Comparison of ENCODE assay signal across 9 cellular contexts in genomic region chr2:231663458-231664290, GRCh38. TPM values are rescaled to one million over a fixed set of nuclear protein-coding genes. Genes with fewer than 3 reads are reported as not detected.
A peak's percentile ranks its signal among the peaks of the same experiment; 100 is the strongest.
DNase-seq lines count a peak whose midpoint lies in the region; ATAC-seq, FAIRE-seq and TF ChIP-seq lines count a peak whose summit lies in the region.
"Had no signal": no experiment of that assay in that cellular context is flagged by ENCODE, and none has a peak within 500 bp of the region (broad histone marks: within the 10 kb centered on the region; RNA-seq: fewer than 3 reads in every experiment).

No MANE protein-coding gene starts in this region.

- peak overlapping the region; percentile 99 for H2BK15ac ChIP-seq in neuronal stem cell (ENCODE audit: low read length)

- H2AFZ ChIP-seq in K562 (ENCODE audit: low read depth, low read length) (0 out of 2 replicates have a peak overlapping the region, but pooled peaks have one; percentile 44), neuronal stem cell (ENCODE audit: low read length) (peak overlapping the region; percentile 12)

- H3K27ac Mint-ChIP-seq in CD14-positive monocyte, result peak overlapping the region in 6 of 7 donors; percentile 24 to 91 (median 87)
- H3K27ac Mint-ChIP-seq in endothelial cell (ENCODE audit: unreplicated experiment), result no peak overlapping the region

- no peak overlapping the region for H3K4ac ChIP-seq in neuronal stem cell (ENCODE audit: low read length)

- no peak for TF ChIP-seq RAD21 in K562 (CRISPR knock-in tag; conservative IDR thresholded peaks at IDR 0.05 in 1 of 2, IDR thresholded peaks at IDR 0.05 in 1 of 2)

- no peak for FAIRE-seq in K562 (lab: Jason Lieb, UNC)

- peak overlapping the region; percentile 43 for H3K14ac ChIP-seq in neuronal stem cell (ENCODE audit: low read length)

- in situ Hi-C loops in K562 (cut with MboI), result no loop called here

- H3K9me1 ChIP-seq in K562 (ENCODE audit: control insufficient read depth, insufficient read depth, low read length), result no peaks in the 10 kb centered on the region

- H3K4me2 ChIP-seq in K562 (ENCODE audit: insufficient read depth, low read length) (no peak overlapping the region), neuronal stem cell (ENCODE audit: insufficient read depth, low read length, poor library complexity, severe bottlenecking) (no peak overlapping the region)

- H4K20me1 ChIP-seq in K562 (replicated peaks; ENCODE audit: control insufficient read depth, insufficient read depth, low read length), result no peaks in the 10 kb centered on the region

- no peak overlapping the region; the same call in 1 of the 2 replicates for H3K27ac ChIP-seq in HEK293 (ENCODE audit: extremely low read depth, low read depth, low read length)
- H3K27ac ChIP-seq in K562 (ENCODE audit: extremely low read depth, low read depth, low read length), result no peak overlapping the region
- no peak overlapping the region for H3K27ac ChIP-seq in neuronal stem cell (replicated peaks; ENCODE audit: low read length)

- peak overlapping the region; percentile 76 for H2BK5ac ChIP-seq in neuronal stem cell (ENCODE audit: low read length)

- peaks cover 0 to 3% (median 0%) of the 10 kb centered on the region in 7 donors for H3K9me3 Mint-ChIP-seq in CD14-positive monocyte
- no peaks in the 10 kb centered on the region for H3K9me3 Mint-ChIP-seq in endothelial cell (ENCODE audit: unreplicated experiment)

- H3K4me1 ChIP-seq in HEK293 (ENCODE audit: control insufficient read depth, insufficient read depth, low read length), result 0 out of 2 replicates have a peak, but pooled peaks cover 3% of the 10 kb centered on the region
- peaks cover 25 to 55% of the 10 kb centered on the region in 2 experiments; a peak in 4 of 5 replicates for H3K4me1 ChIP-seq in K562 (replicated peaks in 1 of 2; ENCODE audit: control insufficient read depth in 2 of 2, insufficient read depth in 2 of 2, low read length in 2 of 2)
- H3K4me1 ChIP-seq in neuronal stem cell (ENCODE audit: control insufficient read depth in 2 of 2, insufficient read depth in 1 of 2, low read depth in 1 of 2, low read length in 2 of 2), result peaks cover 11 to 24% of the 10 kb centered on the region in 2 donors

- peak overlapping the region; percentile 82 for H2BK12ac ChIP-seq in neuronal stem cell (ENCODE audit: low read length)

- H3K27me3 Mint-ChIP-seq in CD14-positive monocyte (ENCODE audit: low read depth in 3 of 3) (peaks cover 0 to 7% (median 0%) of the 10 kb centered on the region in 3 donors), endothelial cell (ENCODE audit: unreplicated experiment) (peaks cover 17% of the 10 kb centered on the region)

- intact Hi-C loops in CD14-positive monocyte (cut with micrococcal nuclease) (loop anchor here in 1 of 2 donors (5.0 kb wide), 1 partner anchor 51 kb away; no protein-coding TSS in a partner anchor), K562 (cut with micrococcal nuclease) (no loop called here)

- peak overlapping the region; percentile 80 for H3K18ac ChIP-seq in neuronal stem cell (ENCODE audit: low read length)

- TF ChIP-seq CTCF in CD14-positive monocyte (IDR thresholded peaks at IDR 0.05), result no peak
- TF ChIP-seq CTCF in HEK293 (tag by site-specific recombination; IDR thresholded peaks at IDR 0.05), result no peak; the same call in 1 of the 2 replicates
- TF ChIP-seq CTCF in K562 (IDR thresholded peaks at IDR 0.05 in 2 of 3, conservative IDR thresholded peaks at IDR 0.05 in 1 of 3; ENCODE audit: insufficient read depth in 2 of 3, low read depth in 1 of 3, low read length in 3 of 3), result no peak
- no peak for TF ChIP-seq CTCF in endothelial cell (IDR thresholded peaks at IDR 0.05; ENCODE audit: unreplicated experiment)

- POLR2A ChIA-PET in HEK293 (lab: Yijun Ruan, JAX) (interaction anchor here (0.7 kb wide), 1 partner anchor 10 kb away, joined by 3 read pairs; no protein-coding TSS in a partner anchor), K562 (lab: Yijun Ruan, JAX) (interaction anchor here (0.7 kb wide), 1 partner anchor 9 kb away, joined by 3 read pairs; no protein-coding TSS in a partner anchor)

- BruUV-seq in K562 (replicated peaks; lab: Mats Ljungman, UMichigan), result no TSS peak

- H4K91ac ChIP-seq in neuronal stem cell (ENCODE audit: low read depth, low read length, poor library complexity), result no peak overlapping the region

- no peak for TF ChIP-seq POLR2A in K562 (conservative IDR thresholded peaks at IDR 0.05)

- no peaks in the 10 kb centered on the region for H3K9me3 ChIP-seq in HEK293 (ENCODE audit: control insufficient read depth, insufficient read depth, low read depth, low read length)
- H3K9me3 ChIP-seq in K562 (replicated peaks; ENCODE audit: control insufficient read depth, insufficient read depth, low read depth, low read length), result no peaks in the 10 kb centered on the region
- H3K9me3 ChIP-seq in neuronal stem cell (replicated peaks in 1 of 2; ENCODE audit: control insufficient read depth in 2 of 2, insufficient read depth in 1 of 2, low read depth in 1 of 2, low read length in 2 of 2), result peaks cover 6 to 10% of the 10 kb centered on the region in 2 donors

- H3K4me1 Mint-ChIP-seq in CD14-positive monocyte (peaks cover 37% of the 10 kb centered on the region), endothelial cell (ENCODE audit: unreplicated experiment) (peaks cover 13% of the 10 kb centered on the region)

- WGBS in K562 (ENCODE audit: insufficient coverage, low coverage, missing lambda C conversion rate), result 85% methylated on average over 11 of the region's 28 CpGs
- no CpG with 5 or more reads among the region's 28 CpGs for WGBS in neuronal stem cell (ENCODE audit: extremely low coverage in 2 of 2, insufficient read length in 2 of 2, insufficient replicate concordance in 1 of 2), 2 donors

- ATAC-seq in K562 (no peak), HG02610 (IDR thresholded peaks at IDR 0.05; ENCODE audit: unreplicated experiment) (no peak), GM21423 (IDR thresholded peaks at IDR 0.05; ENCODE audit: unreplicated experiment) (no peak)

- no peaks in the 10 kb centered on the region for H3K27me3 ChIP-seq in K562 (ENCODE audit: control insufficient read depth in 2 of 2, insufficient read depth in 2 of 2, low read length in 2 of 2)
- H3K27me3 ChIP-seq in neuronal stem cell (ENCODE audit: control insufficient read depth in 3 of 3, insufficient read depth in 3 of 3, low read depth in 1 of 3, low read length in 3 of 3), result peaks cover 0 to 9% (median 0%) of the 10 kb centered on the region in 3 experiments

- no peak overlapping the region for H3K4me3 Mint-ChIP-seq in CD14-positive monocyte
- H3K4me3 Mint-ChIP-seq in endothelial cell (ENCODE audit: unreplicated experiment), result no peak overlapping the region

- H3K4me3 ChIP-seq in HEK293 (ENCODE audit: low read depth, low read length), result no peak overlapping the region
- no peak overlapping the region for H3K4me3 ChIP-seq in K562
- no peak overlapping the region for H3K4me3 ChIP-seq in neuronal stem cell (ENCODE audit: low read length in 2 of 2)

- H3K36me3 Mint-ChIP-seq in CD14-positive monocyte (peaks cover 2 to 3% of the 10 kb centered on the region in 2 donors), endothelial cell (ENCODE audit: low read depth, unreplicated experiment) (peaks cover 11% of the 10 kb centered on the region)

- no peaks in the 10 kb centered on the region for H3K79me2 ChIP-seq in K562 (ENCODE audit: control insufficient read depth, insufficient read depth, low read length)

- no peak overlapping the region for H4K8ac ChIP-seq in neuronal stem cell (ENCODE audit: low read depth, low read length)

- H3K9ac ChIP-seq in K562 (ENCODE audit: insufficient read depth in 1 of 2, low read depth in 2 of 2, low read length in 2 of 2) (no peak overlapping the region), neuronal stem cell (ENCODE audit: low read depth, low read length, poor library complexity) (no peak overlapping the region)

- peak overlapping the region; percentile 94 for H2AK5ac ChIP-seq in neuronal stem cell (ENCODE audit: low read depth, low read length)

- DNase-seq in CD14-positive monocyte (ENCODE audit: low spot score) (no peak), K562 (ENCODE audit: extremely low read depth in 1 of 4, low spot score in 3 of 4) (no peak), neuronal stem cell (ENCODE audit: low spot score) (no peak), endothelial cell (ENCODE audit: low spot score) (no peak), COLO829 (ENCODE audit: low spot score) (no peak)
- DNase-seq: EL had no signal

- peaks cover 2% of the 10 kb centered on the region for H3K79me1 ChIP-seq in neuronal stem cell (ENCODE audit: low read depth, low read length)

- no peak overlapping the region for H3K23ac ChIP-seq in neuronal stem cell (ENCODE audit: low read depth, low read length, poor library complexity)

- H3K36me3 ChIP-seq in HEK293 (ENCODE audit: control insufficient read depth in 2 of 2, insufficient read depth in 1 of 2, low read length in 2 of 2) (no peaks in the 10 kb centered on the region), K562 (ENCODE audit: control insufficient read depth, insufficient read depth, low read length) (no peaks in the 10 kb centered on the region), neuronal stem cell (replicated peaks in 1 of 2; ENCODE audit: control insufficient read depth in 2 of 2, insufficient read depth in 2 of 2, low read length in 2 of 2) (no peaks in the 10 kb centered on the region)

- TF ChIP-seq EP300 in K562 (IDR thresholded peaks at IDR 0.05; ENCODE audit: low read length), result no peak

- peak overlapping the region; percentile 95 for H2BK120ac ChIP-seq in neuronal stem cell (ENCODE audit: low read depth, low read length)

- CTCF ChIA-PET in HEK293 (lab: Yijun Ruan, JAX) (interaction anchor here (0.5 to 5.4 kb wide), 5 partner anchors 12 to 983 kb away, joined by 3 to 48 read pairs (median 3); no protein-coding TSS in a partner anchor), K562 (lab: Yijun Ruan, JAX; ENCODE audit: low intra/inter-chr PET ratio) (no interaction called here)

RNA-seq across cellular contexts. Expression of gene PTMA, which starts 44.7 kb away (rescaled TPM):
- polyA plus RNA-seq in CD14-positive monocyte (1,000 to 10,000 TPM; 1,072 to 1,127 TPM), K562 (2011; rRNA removed) (323 and 429 TPM in 2 replicates), K562 (2014; fragmentation: Illumina TruSeq; extraction: Trizol) (2,277 and 2,322 TPM in 2 replicates), K562 (2014; fragmentation: Nextera tagmentation; extraction: Ambion mirVana) (1,000 to 10,000 TPM; 1,265 to 1,905 TPM), K562 (2014; rRNA removed) (1,557 and 1,903 TPM in 2 replicates)
- 105 and 138 TPM in 2 replicates for total RNA-seq in K562 (2011; cell fraction: chromatin; rRNA removed; ENCODE audit: low replicate concordance)
- 82.0 and 91.6 TPM in 2 replicates for total RNA-seq in K562 (2011; cell fraction: nucleolus; rRNA removed)
- 112 and 117 TPM in 2 replicates for total RNA-seq in K562 (2011; cell fraction: nucleoplasm; rRNA removed)
- total RNA-seq in K562 (2014; rRNA removed) (1,354 and 1,439 TPM in 2 replicates), K562 (2014; rRNA removed; fragmentation: Illumina TruSeq; extraction: Trizol) (1,578 and 1,698 TPM in 2 replicates), K562 (2015; rRNA removed; fragmentation: Illumina TruSeq; extraction: Trizol) (1,925 and 1,943 TPM in 2 replicates), K562 (2021) (1,166 and 1,193 TPM in 2 replicates), endothelial cell (ENCODE audit: unreplicated experiment) (592 TPM)
- polyA plus RNA-seq in K562 (2011; cell fraction: cytosol; rRNA removed), result 269 and 283 TPM in 2 replicates
- 236 and 242 TPM in 2 replicates for polyA plus RNA-seq in K562 (2011; cell fraction: nucleus; rRNA removed)
- polyA plus RNA-seq in K562 (2012), result 643 and 1,309 TPM in 2 replicates
- 500 and 593 TPM in 2 replicates for polyA minus RNA-seq in K562 (2011; rRNA and poly(A)+ RNA removed)
- 402 and 486 TPM in 2 replicates for polyA minus RNA-seq in K562 (2011; cell fraction: cytosol; rRNA and poly(A)+ RNA removed)
- polyA minus RNA-seq in K562 (2011; cell fraction: nucleus; rRNA and poly(A)+ RNA removed), result 80.0 and 144 TPM in 2 replicates
- polyA plus RNA-seq in neuronal stem cell (2013, experiment 1 of 2), result 3,606 TPM
- polyA plus RNA-seq in neuronal stem cell (2013, experiment 2 of 2), result 3,678 TPM
